In genomic region chr11:60700689-60701508, GRCh38 we compare ENCODE assay signal across 8 cellular contexts. TPM values are rescaled to one million over a fixed set of nuclear protein-coding genes. Genes with fewer than 3 reads are reported as not detected.
DNase-seq lines count a peak whose midpoint lies in the region; ATAC-seq and TF ChIP-seq lines count a peak whose summit lies in the region.

No MANE protein-coding gene starts in this region.

- H3K36me3 ChIP-seq in liver (ENCODE audit: control insufficient read depth in 4 of 4, insufficient read depth in 3 of 4, low read depth in 1 of 4, low read length in 3 of 4), result no peaks in the 10 kb centered on the region

- peaks cover 0 to 4% (median 0%) of the 10 kb centered on the region in 4 donors for H3K27me3 ChIP-seq in liver (ENCODE audit: control insufficient read depth in 4 of 4, insufficient read depth in 4 of 4, low read length in 3 of 4)

- H3K4me1 ChIP-seq in liver (ENCODE audit: control insufficient read depth in 4 of 4, insufficient read depth in 4 of 4, low read length in 3 of 4), result peaks cover 0 to 10% (median 5%) of the 10 kb centered on the region in 4 donors

- TF ChIP-seq RAD21 in liver (IDR thresholded peaks at IDR 0.05), result peak; percentile 30 to 57

- WGBS in liver, result 66% methylated on average over 15 of the region's 15 CpGs

- no peak for ATAC-seq in HG03378 (IDR thresholded peaks at IDR 0.05; ENCODE audit: unreplicated experiment)
- ATAC-seq in GM19463 (IDR thresholded peaks at IDR 0.05; ENCODE audit: unreplicated experiment), result no peak

- TF ChIP-seq CTCF in VCaP (conservative IDR thresholded peaks at IDR 0.05) (peak; percentile 81), liver (IDR thresholded peaks at IDR 0.05; ENCODE audit: low read depth, low read length, missing input control) (peak; percentile 16)

- H3K9me3 ChIP-seq in liver (ENCODE audit: control insufficient read depth in 4 of 4, low read length in 3 of 4), result no peaks in the 10 kb centered on the region

- no peak overlapping the region for H3K9ac ChIP-seq in liver (ENCODE audit: low read depth in 1 of 2, low read length in 2 of 2)

- H3K4me3 ChIP-seq in liver (ENCODE audit: low read depth in 1 of 3, low read length in 3 of 3), result no peak overlapping the region

- DNase-seq in ELR (ENCODE audit: low read depth), result peak; percentile 50
- DNase-seq in M059J (ENCODE audit: low read depth), result peak; percentile 13
- no peak for DNase-seq in activated CD4-positive, alpha-beta T cell treated with anti-CD3 and anti-CD28 coated beads, Interleukin-2, amount 50 U/mL, for 1 hour
- no peak for DNase-seq in activated effector memory CD4-positive, alpha-beta T cell treated with Interleukin-2 at 50 U/mL for 16 hours

- H3K27ac ChIP-seq in VCaP (peak overlapping the region; percentile 81), liver (ENCODE audit: low read depth in 1 of 2, low read length in 2 of 2) (no peak overlapping the region)

TF ChIP-seq in liver, 16 proteins besides CTCF, POLR2A, EP300 and RAD21:
- TF ChIP-seq JUND (IDR thresholded peaks at IDR 0.05), result no peak
- TF ChIP-seq YY1 (IDR thresholded peaks at IDR 0.05), result no peak
- TF ChIP-seq, protein P1, sequence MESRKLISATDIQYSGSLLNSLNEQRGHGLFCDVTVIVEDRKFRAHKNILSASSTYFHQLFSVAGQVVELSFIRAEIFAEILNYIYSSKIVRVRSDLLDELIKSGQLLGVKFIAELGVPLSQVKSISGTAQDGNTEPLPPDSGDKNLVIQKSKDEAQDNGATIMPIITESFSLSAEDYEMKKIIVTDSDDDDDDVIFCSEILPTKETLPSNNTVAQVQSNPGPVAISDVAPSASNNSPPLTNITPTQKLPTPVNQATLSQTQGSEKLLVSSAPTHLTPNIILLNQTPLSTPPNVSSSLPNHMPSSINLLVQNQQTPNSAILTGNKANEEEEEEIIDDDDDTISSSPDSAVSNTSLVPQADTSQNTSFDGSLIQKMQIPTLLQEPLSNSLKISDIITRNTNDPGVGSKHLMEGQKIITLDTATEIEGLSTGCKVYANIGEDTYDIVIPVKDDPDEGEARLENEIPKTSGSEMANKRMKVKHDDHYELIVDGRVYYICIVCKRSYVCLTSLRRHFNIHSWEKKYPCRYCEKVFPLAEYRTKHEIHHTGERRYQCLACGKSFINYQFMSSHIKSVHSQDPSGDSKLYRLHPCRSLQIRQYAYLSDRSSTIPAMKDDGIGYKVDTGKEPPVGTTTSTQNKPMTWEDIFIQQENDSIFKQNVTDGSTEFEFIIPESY (IDR thresholded peaks at IDR 0.05), result no peak
- TF ChIP-seq HNF4A (conservative IDR thresholded peaks at IDR 0.05), result no peak
- no peak for TF ChIP-seq EGR1 (IDR thresholded peaks at IDR 0.05; ENCODE audit: low read depth in 2 of 2)
- no peak for TF ChIP-seq ATF3 (IDR thresholded peaks at IDR 0.05)
- no peak for TF ChIP-seq FOXA2 (IDR thresholded peaks at IDR 0.05)
- no peak for TF ChIP-seq GABPA (IDR thresholded peaks at IDR 0.05 in 1 of 2, conservative IDR thresholded peaks at IDR 0.05 in 1 of 2)
- TF ChIP-seq MAX (IDR thresholded peaks at IDR 0.05), result no peak
- TF ChIP-seq NR2F2 (IDR thresholded peaks at IDR 0.05), result no peak
- TF ChIP-seq TAF1 (conservative IDR thresholded peaks at IDR 0.05), result no peak
- TF ChIP-seq RXRA (IDR thresholded peaks at IDR 0.05), result no peak
- no peak for TF ChIP-seq REST (IDR thresholded peaks at IDR 0.05)
- TF ChIP-seq HNF4G (IDR thresholded peaks at IDR 0.05), result no peak
- no peak for TF ChIP-seq SP1 (IDR thresholded peaks at IDR 0.05)
- no peak for TF ChIP-seq FOXA1 (IDR thresholded peaks at IDR 0.05)

RNA-seq across cellular contexts. Expression of gene MS4A8, which starts 1.5 kb away (rescaled TPM):
- not detected in 2 replicates for total RNA-seq in M059J (2014; rRNA removed; shearing (Covaris generic))
- total RNA-seq in liver, result not detected
- under 1 TPM in 1 of 2 donors, not detected in 1; 0.08 TPM for polyA plus RNA-seq in liver

RNA-seq across cellular contexts. Expression of gene MS4A18, which starts 23.6 kb away (rescaled TPM):
- not detected in 2 replicates for total RNA-seq in M059J (2014; rRNA removed; shearing (Covaris generic))
- not detected for total RNA-seq in liver
- not detected for polyA plus RNA-seq in liver

RNA-seq across cellular contexts. Expression of gene MS4A15, which starts 55.8 kb away (rescaled TPM):
- total RNA-seq in M059J (2014; rRNA removed; shearing (Covaris generic)), result not detected in 2 replicates
- total RNA-seq in liver, result not detected
- polyA plus RNA-seq in liver, result not detected

Comparison
In these comparisons a context has a peak if more than half of its experiments do, and no peak if none do; other contexts are left out.
1. DNase-seq: peak in ELR (single experiment) and M059J (single experiment); none in activated CD4-positive, alpha-beta T cell treated with anti-CD3 and anti-CD28 coated beads, Interleukin-2, amount 50 U/mL, for 1 hour (single experiment) and activated effector memory CD4-positive, alpha-beta T cell treated with Interleukin-2 at 50 U/mL for 16 hours (single experiment).